In genomic region chr7:73005693-73006447, GRCh38 we compare ENCODE assay signal across 8 cellular contexts. TPM values are rescaled to one million over a fixed set of nuclear protein-coding genes. Genes with fewer than 3 reads are reported as not detected.
DNase-seq lines count a peak whose midpoint lies in the region; FAIRE-seq and TF ChIP-seq lines count a peak whose summit lies in the region.
"Not testable (repeated sequence)": the region's sequence is repeated elsewhere in the genome, so short reads cannot be mapped to it uniquely, and the experiment has no call there.

No MANE protein-coding gene starts in this region.

- CTCF ChIA-PET in HEK293T (lab: Yijun Ruan, JAX) = not testable (repeated sequence)

- H3K9me2 ChIP-seq in Karpas-422 (replicated peaks; ENCODE audit: insufficient read depth, low read length) = not testable (repeated sequence)

- POLR2A ChIA-PET in HEK293T (lab: Yijun Ruan, JAX) = not testable (repeated sequence)

- not testable (repeated sequence) for H3K27me3 Mint-ChIP-seq in chondrocyte (ENCODE audit: low read depth)

- TF ChIP-seq CTCF in chondrocyte (IDR thresholded peaks at IDR 0.05); testis (IDR thresholded peaks at IDR 0.05): not testable (repeated sequence)

- H3K4me1 ChIP-seq in Karpas-422 (ENCODE audit: low read length); iPS-20b (ENCODE audit: insufficient read depth, low read length); testis: not testable (repeated sequence)

- not testable (repeated sequence) for H3K27me3 ChIP-seq in Karpas-422 (ENCODE audit: low read length); iPS-20b (ENCODE audit: insufficient read depth, low read length); testis

- peak overlapping the region; percentile 68 for H3K4me3 ChIP-seq in Karpas-422 (ENCODE audit: low read length)
- peak overlapping the region; percentile 63; the same call in 1 of the 2 replicates for H3K4me3 ChIP-seq in iPS-20b (ENCODE audit: low read length)
- H3K4me3 ChIP-seq in testis = peak overlapping the region; percentile 77 to 83

- intact Hi-C loops in testis (cut with DNase I; ENCODE audit: low total_unique reads) = not testable (repeated sequence)

- not testable (repeated sequence) for DNase-seq in GM12892 (ENCODE audit: insufficient read length); HEK293T (ENCODE audit: extremely low spot score); Karpas-422
- peak; percentile 87 to 92 for DNase-seq in activated CD4-positive, alpha-beta T cell treated with anti-CD3 and anti-CD28 coated beads, Interleukin-2, amount 50 U/mL, for 48 hours
- DNase-seq in chondrocyte (ENCODE audit: low spot score) (peak; percentile 89), renal cortical epithelial cell (ENCODE audit: low read depth) (peak; percentile 77), testis (peak; percentile 88)

- not testable (repeated sequence) for H3K9me3 Mint-ChIP-seq in chondrocyte (ENCODE audit: low read depth)

- not testable (repeated sequence) for H3K79me2 ChIP-seq in Karpas-422 (ENCODE audit: low read length)

- H4K20me1 ChIP-seq in Karpas-422 (ENCODE audit: insufficient read depth, low read depth, low read length) = not testable (repeated sequence)

- TF ChIP-seq POLR2A in GM12892 (IDR thresholded peaks at IDR 0.05; ENCODE audit: low read depth, low read length) (peak; percentile 83), testis (IDR thresholded peaks at IDR 0.05) (peak; percentile 76)

- not testable (repeated sequence) for H3K36me3 Mint-ChIP-seq in chondrocyte (ENCODE audit: low read depth)

- H3K36me3 ChIP-seq in Karpas-422 (ENCODE audit: insufficient read depth, low read length); iPS-20b (ENCODE audit: insufficient read depth, low read depth, low read length); testis (ENCODE audit: low read depth, missing control alignments): not testable (repeated sequence)

- H3K27ac ChIP-seq in Karpas-422 (ENCODE audit: low read length) (peak overlapping the region; percentile 76), testis (peak overlapping the region; percentile 85 to 88)
- H3K27ac ChIP-seq in iPS-20b (ENCODE audit: low read length) = not testable (repeated sequence)

- H2AFZ ChIP-seq in Karpas-422 (ENCODE audit: low read length) = not testable (repeated sequence)

- not testable (repeated sequence) for FAIRE-seq in GM12892 (lab: Jason Lieb, UNC)

- not testable (repeated sequence) for H3K9me3 ChIP-seq in Karpas-422 (ENCODE audit: low read length); iPS-20b (ENCODE audit: insufficient read depth, low read depth, low read length); testis

- H3K27ac Mint-ChIP-seq in chondrocyte (ENCODE audit: unreplicated experiment) = peak overlapping the region; percentile 100

- 0% methylated on average over 5 to 40 of the region's 66 CpGs for WGBS in testis, 2 donors

- H3K4me2 ChIP-seq in Karpas-422 (ENCODE audit: low read depth, low read length, poor library complexity, severe bottlenecking) = peak overlapping the region; percentile 49

- peak overlapping the region; percentile 72 for H3K9ac ChIP-seq in Karpas-422 (ENCODE audit: low read length)
- H3K9ac ChIP-seq in iPS-20b (ENCODE audit: low read depth, low read length) = peak overlapping the region; percentile 78; the same call in 1 of the 2 replicates

- not testable (repeated sequence) for H3K4me1 Mint-ChIP-seq in chondrocyte (ENCODE audit: low read depth)

- H3K4me3 Mint-ChIP-seq in chondrocyte (ENCODE audit: unreplicated experiment) = peak overlapping the region; percentile 92

TF ChIP-seq in HEK293T, 16 proteins besides CTCF, POLR2A, EP300 and RAD21:
- TF ChIP-seq L3MBTL2 (conservative IDR thresholded peaks at IDR 0.05) (peak; percentile 51; the same call in 1 of the 2 replicates), ZNF384 (IDR thresholded peaks at IDR 0.05) (peak; percentile 93)

RNA-seq across cellular contexts. Expression of gene SPDYE8, which starts 23.7 kb away (rescaled TPM):
- 0.66 TPM for polyA plus RNA-seq in GM12892 (2012; ENCODE audit: missing spikeins)
- not detected in 2 replicates for total RNA-seq in Karpas-422 (2014; rRNA removed; shearing (Covaris generic); ENCODE audit: low replicate concordance)
- total RNA-seq in chondrocyte (not detected in 3 replicates), renal cortical epithelial cell (not detected in 2 replicates), testis (1 to 10 TPM; 1.4 to 8.6 TPM)
- 3.8 TPM for polyA plus RNA-seq in testis (ENCODE audit: insufficient read depth, low read depth, low replicate concordance)

RNA-seq across cellular contexts. Expression of gene TRIM74, which starts 36.6 kb away (rescaled TPM):
- polyA plus RNA-seq in GM12892 (2012; ENCODE audit: missing spikeins) = not detected
- not detected in 2 replicates for total RNA-seq in Karpas-422 (2014; rRNA removed; shearing (Covaris generic); ENCODE audit: low replicate concordance)
- total RNA-seq in chondrocyte = 0.49 to 0.75 TPM (median 0.60 TPM) in 3 replicates
- 0.20 TPM in 1 of 2 replicates, not detected in the other for total RNA-seq in renal cortical epithelial cell
- total RNA-seq in testis = 1 to 10 TPM; 3.3 to 7.3 TPM
- 6.5 TPM for polyA plus RNA-seq in testis (ENCODE audit: insufficient read depth, low read depth, low replicate concordance)

RNA-seq across cellular contexts. Expression of gene SPDYE11, which starts 51.8 kb away (rescaled TPM):
- 1.7 TPM for polyA plus RNA-seq in GM12892 (2012; ENCODE audit: missing spikeins)
- not detected in 2 replicates for total RNA-seq in Karpas-422 (2014; rRNA removed; shearing (Covaris generic); ENCODE audit: low replicate concordance)
- total RNA-seq in chondrocyte (not detected in 3 replicates), renal cortical epithelial cell (not detected in 2 replicates), testis (1 to 10 TPM; 1.9 to 5.6 TPM)
- polyA plus RNA-seq in testis (ENCODE audit: insufficient read depth, low read depth, low replicate concordance) = 6.5 TPM
